ENCODE assay signal across 25 cellular contexts in genomic region chr2:73095910-73096309, GRCh38. TPM values are rescaled to one million over a fixed set of nuclear protein-coding genes. Genes with fewer than 3 reads are reported as not detected.
A peak's percentile ranks its signal among the peaks of the same experiment; 100 is the strongest.
DNase-seq lines count a peak whose midpoint lies in the region; ATAC-seq, FAIRE-seq and TF ChIP-seq lines count a peak whose summit lies in the region.
"Had no signal": no experiment of that assay in that cellular context is flagged by ENCODE, and none has a peak within 500 bp of the region (broad histone marks: within the 10 kb centered on the region; RNA-seq: fewer than 3 reads in every experiment).

No MANE protein-coding gene starts in this region.

- H3K4me2 ChIP-seq in parathyroid adenoma (ENCODE audit: low read length), result no peak overlapping the region
- H3K4me2 ChIP-seq: A549; BLaER1 treated with 17β-estradiol and CSF1 and Interleukin-3, amounts not matched to agents 10 nM and 100 nM; GM23338 had no signal

- no peaks in the 10 kb centered on the region for H3K27me3 ChIP-seq in CD4-positive, CD25-positive, alpha-beta regulatory T cell (ENCODE audit: control insufficient read depth, insufficient read depth, low read length)
- no peaks in the 10 kb centered on the region for H3K27me3 ChIP-seq in parathyroid adenoma (ENCODE audit: control insufficient read depth, insufficient read depth, low read length)
- H3K27me3 ChIP-seq: BE2C; BLaER1 treated with 17β-estradiol and CSF1 and Interleukin-3, amounts not matched to agents 10 nM and 100 nM had no signal

- FAIRE-seq in kidney (lab: Jason Lieb, UNC), result no peak
- FAIRE-seq: A549, GM12891, GM18507 had no signal

- H3K27ac ChIP-seq in CD4-positive, CD25-positive, alpha-beta regulatory T cell (ENCODE audit: insufficient read depth, low read length, poor library complexity, severe bottlenecking), result no peak overlapping the region
- H3K27ac ChIP-seq in kidney (ENCODE audit: low read depth in 2 of 2, low read length in 2 of 2) (peak overlapping the region in 1 of 2 donors; percentile 34), parathyroid adenoma (peak overlapping the region; percentile 94)
- H3K27ac ChIP-seq: A549; BLaER1 treated with 17β-estradiol and CSF1 and Interleukin-3, amounts not matched to agents 10 nM and 100 nM had no signal

- no peaks in the 10 kb centered on the region for H3K36me3 ChIP-seq in CD4-positive, CD25-positive, alpha-beta regulatory T cell (ENCODE audit: control insufficient read depth, insufficient read depth, low read length)
- H3K36me3 ChIP-seq in kidney (ENCODE audit: control insufficient read depth in 1 of 2, insufficient read depth in 2 of 2, low read length in 2 of 2) (no peaks in the 10 kb centered on the region), parathyroid adenoma (ENCODE audit: control insufficient read depth, insufficient read depth, low read length) (no peaks in the 10 kb centered on the region)
- H3K36me3 ChIP-seq: BE2C had no signal

- H3K9me3 ChIP-seq in CD4-positive, CD25-positive, alpha-beta regulatory T cell (ENCODE audit: control insufficient read depth in 2 of 2, low read length in 2 of 2), result no peaks in the 10 kb centered on the region
- H3K9me3 ChIP-seq in kidney (ENCODE audit: control insufficient read depth in 1 of 2, low read length in 2 of 2), result no peaks in the 10 kb centered on the region
- no peaks in the 10 kb centered on the region for H3K9me3 ChIP-seq in parathyroid adenoma (ENCODE audit: control insufficient read depth, low read length)
- H3K9me3 ChIP-seq: A549; BE2C; BLaER1 treated with 17β-estradiol and CSF1 and Interleukin-3, amounts not matched to agents 10 nM and 100 nM had no signal

- H3K79me2 ChIP-seq in parathyroid adenoma, result peaks cover 94% of the 10 kb centered on the region

- H3K27ac Mint-ChIP-seq in CD4-positive, CD25-positive, alpha-beta regulatory T cell, result peak overlapping the region in 2 of 3 donors; percentile 26 to 48
- peak overlapping the region; percentile 21; the same call in 1 of the 2 replicates for H3K27ac Mint-ChIP-seq in HFFc6
- H3K27ac Mint-ChIP-seq: CD14-positive monocyte had no signal

- no peak overlapping the region for H3K4me3 ChIP-seq in CD4-positive, CD25-positive, alpha-beta regulatory T cell (ENCODE audit: low read depth, low read length)
- H3K4me3 ChIP-seq in kidney (ENCODE audit: low read length in 2 of 2) (no peak overlapping the region), parathyroid adenoma (ENCODE audit: low read depth, low read length) (no peak overlapping the region)
- H3K4me3 ChIP-seq: A549; BLaER1 treated with 17β-estradiol and CSF1 and Interleukin-3, amounts not matched to agents 10 nM and 100 nM; GM23338 had no signal

- H3K36me3 Mint-ChIP-seq in CD4-positive, CD25-positive, alpha-beta regulatory T cell, result no peaks in the 10 kb centered on the region
- no peaks in the 10 kb centered on the region; the same call in 1 of the 2 replicates for H3K36me3 Mint-ChIP-seq in HFFc6 (ENCODE audit: low read depth)
- H3K36me3 Mint-ChIP-seq: CD14-positive monocyte; CD4-positive, alpha-beta memory T cell had no signal

- ATAC-seq in CD4-positive, CD25-positive, alpha-beta regulatory T cell (ENCODE audit: low read depth in 2 of 2), result no peak
- ATAC-seq in GM21447 (IDR thresholded peaks at IDR 0.05; ENCODE audit: unreplicated experiment) (no peak), HG02884 (IDR thresholded peaks at IDR 0.05; ENCODE audit: unreplicated experiment) (no peak), GM19455 (IDR thresholded peaks at IDR 0.05; ENCODE audit: unreplicated experiment) (no peak)
- ATAC-seq: A549, GM23338, HCT116 had no signal

- H2AFZ ChIP-seq in parathyroid adenoma, result no peak overlapping the region
- H2AFZ ChIP-seq: GM23338 had no signal

- H3K9me3 Mint-ChIP-seq in CD4-positive, CD25-positive, alpha-beta regulatory T cell, result no peaks in the 10 kb centered on the region
- no peaks in the 10 kb centered on the region for H3K9me3 Mint-ChIP-seq in HFFc6
- H3K9me3 Mint-ChIP-seq: CD14-positive monocyte; CD4-positive, alpha-beta memory T cell; GM23338; H9 had no signal

- H3K4me1 Mint-ChIP-seq in CD4-positive, CD25-positive, alpha-beta regulatory T cell, result peaks cover 8 to 34% (median 13%) of the 10 kb centered on the region in 4 donors
- peaks cover 66% of the 10 kb centered on the region for H3K4me1 Mint-ChIP-seq in HFFc6 (ENCODE audit: low read depth)

- TF ChIP-seq CTCF in HFFc6 (IDR thresholded peaks at IDR 0.05), result no peak
- TF ChIP-seq CTCF in kidney (IDR thresholded peaks at IDR 0.05; ENCODE audit: borderline replicate concordance, extremely low read depth, insufficient read depth), result no peak
- no peak for TF ChIP-seq CTCF in parathyroid adenoma (IDR thresholded peaks at IDR 0.05)

- H3K4me3 Mint-ChIP-seq in CD4-positive, CD25-positive, alpha-beta regulatory T cell, result peak overlapping the region in 1 of 4 donors; percentile 77
- no peak overlapping the region for H3K4me3 Mint-ChIP-seq in HFFc6
- H3K4me3 Mint-ChIP-seq: CD14-positive monocyte; CD4-positive, alpha-beta memory T cell; GM23338; H9 had no signal

- intact Hi-C loops in kidney (cut with DNase I), result no loop called here

- no peak for DNase-seq in CD4-positive, CD25-positive, alpha-beta regulatory T cell
- DNase-seq in HFFc6 (no peak), kidney (peak; percentile 7)
- DNase-seq: 8988T; ACHN; AML-193; BE2C; Calu3; CD4-positive, alpha-beta memory T cell; COR-L47; DMS53; DMS79 treated with DMSO at 0.1 percent for 48 hours; GF-D8; H9 had no signal

- H3K27me3 Mint-ChIP-seq in CD4-positive, CD25-positive, alpha-beta regulatory T cell, result no peaks in the 10 kb centered on the region
- peaks cover 4% of the 10 kb centered on the region for H3K27me3 Mint-ChIP-seq in HFFc6 (ENCODE audit: insufficient read depth)
- H3K27me3 Mint-ChIP-seq: CD4-positive, alpha-beta memory T cell had no signal

- H3K9ac ChIP-seq in kidney (ENCODE audit: low read length in 2 of 2), result no peak overlapping the region
- H3K9ac ChIP-seq in parathyroid adenoma, result no peak overlapping the region
- H3K9ac ChIP-seq: BLaER1 treated with 17β-estradiol and CSF1 and Interleukin-3, amounts not matched to agents 10 nM and 100 nM had no signal

- no peaks in the 10 kb centered on the region for H3K4me1 ChIP-seq in CD4-positive, CD25-positive, alpha-beta regulatory T cell (ENCODE audit: control insufficient read depth, insufficient read depth, low read length, poor library complexity, severe bottlenecking)
- H3K4me1 ChIP-seq in kidney (ENCODE audit: control insufficient read depth in 1 of 2, insufficient read depth in 1 of 2, low read depth in 1 of 2, low read length in 2 of 2) (peaks cover 53 to 57% of the 10 kb centered on the region in 2 donors), parathyroid adenoma (peaks cover 96% of the 10 kb centered on the region)
- H3K4me1 ChIP-seq: A549, BE2C had no signal

RNA-seq across cellular contexts. Expression of gene RAB11FIP5, which starts 16.8 kb away (rescaled TPM):
- total RNA-seq in CD4-positive, CD25-positive, alpha-beta regulatory T cell, result 30.8 TPM
- polyA plus RNA-seq in CD4-positive, CD25-positive, alpha-beta regulatory T cell, result 10 to 100 TPM; 15.4 to 24.0 (median 19.7) TPM
- total RNA-seq in HFFc6 (2021; fragmentation: NEBNext Ultra II Directional; extraction: Animal tissue kit (Norgen Biotek cat#: 25700)), result 10 to 100 TPM; 76.7 to 92.0 (median 83.6) TPM
- 57.1 TPM for total RNA-seq in kidney
- polyA plus RNA-seq in kidney (ENCODE audit: insufficient read depth, low read depth, low replicate concordance), result 49.6 TPM

RNA-seq across cellular contexts. Expression of gene SFXN5, which starts 24.4 kb away (rescaled TPM):
- total RNA-seq in CD4-positive, CD25-positive, alpha-beta regulatory T cell, result 8.0 TPM
- polyA plus RNA-seq in CD4-positive, CD25-positive, alpha-beta regulatory T cell, result 1 to 10 TPM; 1.0 to 2.0 (median 1.7) TPM
- total RNA-seq in HFFc6 (2021; fragmentation: NEBNext Ultra II Directional; extraction: Animal tissue kit (Norgen Biotek cat#: 25700)), result 10 to 100 TPM; 10.2 to 17.0 (median 14.7) TPM
- total RNA-seq in kidney, result 21.4 TPM
- polyA plus RNA-seq in kidney (ENCODE audit: insufficient read depth, low read depth, low replicate concordance), result 35.9 TPM
